ENCODE assay signal across 9 cellular contexts in the genomic region with DNA sequence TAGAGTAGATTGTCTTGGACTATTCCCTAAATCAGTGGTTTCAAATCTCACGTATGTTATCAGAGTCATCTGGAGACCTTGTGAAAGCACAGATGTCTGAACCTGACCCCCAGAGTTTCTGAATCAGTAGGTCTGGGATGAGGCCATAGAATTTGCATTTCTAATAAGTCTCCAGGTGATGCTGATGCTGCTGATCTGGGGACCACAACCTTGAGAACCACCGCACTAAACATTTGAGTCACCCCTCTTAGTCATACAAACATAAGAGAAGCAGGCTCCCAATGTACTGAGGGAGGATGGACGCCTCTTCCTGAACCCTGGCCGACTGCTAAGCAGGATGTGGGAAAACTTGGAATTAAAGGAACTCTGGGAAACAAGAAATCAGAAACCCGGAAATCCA.
DNase-seq lines count a peak whose midpoint lies in the region; ATAC-seq and TF ChIP-seq lines count a peak whose summit lies in the region.
"Had no signal": no experiment of that assay in that cellular context is flagged by ENCODE, and none has a peak within 500 bp of the region (broad histone marks: within the 10 kb centered on the region; RNA-seq: fewer than 3 reads in every experiment).

No MANE protein-coding gene starts in this region.

- TF ChIP-seq CTCF in choroid plexus epithelial cell (conservative IDR thresholded peaks at IDR 0.05; ENCODE audit: low read depth, low read length): no peak

- no peak overlapping the region for H3K4me3 Mint-ChIP-seq in CD4-positive, alpha-beta memory T cell

- H3K27ac ChIP-seq in CD4-positive, alpha-beta memory T cell (ENCODE audit: low read depth, low read length): no peak overlapping the region

- CTCF ChIA-PET in CD4-positive, alpha-beta memory T cell (lab: Charles Lee; ENCODE audit: partially characterized antibody): no interaction called here

- no peaks in the 10 kb centered on the region for H3K9me3 ChIP-seq in CD4-positive, alpha-beta memory T cell (ENCODE audit: control insufficient read depth in 1 of 2, low read length in 2 of 2)

- H3K27ac Mint-ChIP-seq in CD4-positive, alpha-beta memory T cell: no peak overlapping the region

- H3K36me3 Mint-ChIP-seq in CD4-positive, alpha-beta memory T cell: no peaks in the 10 kb centered on the region

- DNase-seq in choroid plexus epithelial cell (ENCODE audit: low read depth): peak; percentile 12
- DNase-seq in GM19240 (ENCODE audit: insufficient read length, low spot score): no peak
- DNase-seq in islet precursor cell: no peak
- no peak for DNase-seq in NCI-H2227 treated with DMSO at 0.1 percent for 48 hours (lab: John Stamatoyannopoulos, UW)
- no peak for DNase-seq in CD4-positive, alpha-beta memory T cell
- DNase-seq: NCI-H2029 had no signal

- POLR2A ChIA-PET in CD4-positive, alpha-beta memory T cell (lab: Charles Lee; ENCODE audit: partially characterized antibody): no interaction called here

- no peak overlapping the region for H3K4me3 ChIP-seq in choroid plexus epithelial cell (ENCODE audit: low read depth, low read length)
- no peak overlapping the region for H3K4me3 ChIP-seq in CD4-positive, alpha-beta memory T cell (ENCODE audit: low read length in 2 of 2)

- peaks cover 0 to 6% of the 10 kb centered on the region in 2 donors for H3K27me3 Mint-ChIP-seq in CD4-positive, alpha-beta memory T cell

- H3K9me3 Mint-ChIP-seq in CD4-positive, alpha-beta memory T cell: no peaks in the 10 kb centered on the region

- peaks cover 9 to 16% (median 11%) of the 10 kb centered on the region in 4 donors for H3K4me1 Mint-ChIP-seq in CD4-positive, alpha-beta memory T cell

- no peaks in the 10 kb centered on the region for H3K36me3 ChIP-seq in CD4-positive, alpha-beta memory T cell (ENCODE audit: insufficient read depth, low read length)

- peaks cover 7% of the 10 kb centered on the region for H3K4me1 ChIP-seq in CD4-positive, alpha-beta memory T cell (ENCODE audit: insufficient read depth, low read length)

- intact Hi-C loops in CD4-positive, alpha-beta memory T cell (cut with micrococcal nuclease): no loop called here

- H3K27me3 ChIP-seq in CD4-positive, alpha-beta memory T cell (ENCODE audit: insufficient read depth, low read length): no peaks in the 10 kb centered on the region

- peak; percentile 72 for ATAC-seq in GM18499 (IDR thresholded peaks at IDR 0.05; ENCODE audit: insufficient read depth, unreplicated experiment)
- peak; percentile 73 for ATAC-seq in GM21423 (IDR thresholded peaks at IDR 0.05; ENCODE audit: unreplicated experiment)
- peak; percentile 81 for ATAC-seq in HG03342 (IDR thresholded peaks at IDR 0.05; ENCODE audit: unreplicated experiment)
